ENCODE assay signal across 8 cellular contexts in genomic region chr22:50260801-50261614, GRCh38. TPM values are rescaled to one million over a fixed set of nuclear protein-coding genes. Genes with fewer than 3 reads are reported as not detected.
DNase-seq lines count a peak whose midpoint lies in the region; ATAC-seq and TF ChIP-seq lines count a peak whose summit lies in the region.

No MANE protein-coding gene starts in this region.

- peaks cover 6% of the 10 kb centered on the region for H3K79me2 ChIP-seq in neural cell (replicated peaks; ENCODE audit: insufficient read depth, low read length)

- H3K27ac Mint-ChIP-seq in WTC11 = no peak overlapping the region

- H3K9me3 ChIP-seq in HUES64 (ENCODE audit: insufficient read depth, low read depth, low read length) (no peaks in the 10 kb centered on the region), esophagus squamous epithelium (no peaks in the 10 kb centered on the region), neural cell (ENCODE audit: low read length) (no peaks in the 10 kb centered on the region)

- ATAC-seq in WTC11 = peak; percentile 14
- ATAC-seq in GM21360 (IDR thresholded peaks at IDR 0.05; ENCODE audit: unreplicated experiment) = no peak

- whole genome bisulfite sequencing in HUES64 = under 1% methylated on average over 92 of the region's 92 CpGs
- WGBS in esophagus squamous epithelium, 2 donors = 0% methylated on average over 10 of the region's 92 CpGs; no CpG with 5 or more reads in 1 of the 2 donors

- H3F3A ChIP-seq in neural cell (ENCODE audit: insufficient read depth, low read length, poor library complexity, severe bottlenecking) = no peaks in the 10 kb centered on the region

- peak; percentile 41 for DNase-seq in NCI-H1436 (lab: John Stamatoyannopoulos, UW)
- no peak for DNase-seq in NCI-H1436 treated with DMSO at 0.1 percent for 48 hours (lab: John Stamatoyannopoulos, UW)
- peak; percentile 43 for DNase-seq in WTC11 (ENCODE audit: low spot score)
- DNase-seq in esophagus squamous epithelium (lab: John Stamatoyannopoulos, UW) = no peak
- no peak for DNase-seq in effector CD4-positive, alpha-beta T cell

- H3K9ac ChIP-seq in HUES64 (ENCODE audit: low read depth, low read length) (peak overlapping the region; percentile 55; the same call in 1 of the 2 replicates), neural cell (ENCODE audit: low read length) (peak overlapping the region; percentile 72)

- H3K4me1 Mint-ChIP-seq in WTC11 = peaks cover 8% of the 10 kb centered on the region

- H3K27me3 ChIP-seq in HUES64 (ENCODE audit: insufficient read depth, low read length) = peaks cover 36% of the 10 kb centered on the region
- peaks cover 0 to 69% (median 0%) of the 10 kb centered on the region in 4 donors for H3K27me3 ChIP-seq in esophagus squamous epithelium
- no peaks in the 10 kb centered on the region for H3K27me3 ChIP-seq in neural cell (ENCODE audit: insufficient read depth, low read depth, low read length)

- H3K27ac ChIP-seq in HUES64 (ENCODE audit: low read depth, low read length) = no peak overlapping the region
- H3K27ac ChIP-seq in esophagus squamous epithelium = peak overlapping the region; percentile 39 to 81 (median 65)
- H3K27ac ChIP-seq in neural cell (ENCODE audit: low read length) = peak overlapping the region; percentile 61

- intact Hi-C loops in esophagus squamous epithelium (cut with DNase I) = no loop called here

- CTCF ChIA-PET in WTC11 (lab: Charles Lee) = interaction anchor here (0.6 to 3.7 kb wide), 10 partner anchors 8 to 205 kb away, joined by 3 to 21 read pairs (median 5); partner anchors contain the start of genes DENND6B and HDAC10

- no peaks in the 10 kb centered on the region for H4K20me1 ChIP-seq in neural cell (ENCODE audit: insufficient read depth)

- peak overlapping the region; percentile 54 for H3K4me3 Mint-ChIP-seq in WTC11

- H3K9me3 Mint-ChIP-seq in WTC11 = no peaks in the 10 kb centered on the region

- TF ChIP-seq EP300 in neural cell (conservative IDR thresholded peaks at IDR 0.05; ENCODE audit: poor library complexity, severe bottlenecking) = no peak

- no peak for TF ChIP-seq RAD21 in neural cell (conservative IDR thresholded peaks at IDR 0.05)

- POLR2A ChIA-PET in WTC11 (lab: Charles Lee) = no interaction called here

- no peak overlapping the region for H2AFZ ChIP-seq in neural cell (ENCODE audit: low read depth, low read length)

- peak overlapping the region; percentile 76 for H3K4me2 ChIP-seq in neural cell (ENCODE audit: low read length)

- TF ChIP-seq CTCF in WTC11 (IDR thresholded peaks at IDR 0.05) (no peak), esophagus squamous epithelium (IDR thresholded peaks at IDR 0.05) (no peak), neural cell (IDR thresholded peaks at IDR 0.05; ENCODE audit: poor library complexity, severe bottlenecking) (no peak)

- no peaks in the 10 kb centered on the region for H3K9me2 ChIP-seq in neural cell (ENCODE audit: insufficient read depth, low read length)

- H3K36me3 Mint-ChIP-seq in WTC11 = no peaks in the 10 kb centered on the region

- H3K36me3 ChIP-seq in HUES64 (ENCODE audit: insufficient read depth, low read length) (no peaks in the 10 kb centered on the region), esophagus squamous epithelium (no peaks in the 10 kb centered on the region), neural cell (ENCODE audit: insufficient read depth, low read length) (no peaks in the 10 kb centered on the region)

- H3K27me3 Mint-ChIP-seq in WTC11 (ENCODE audit: low read depth) = peaks cover 16% of the 10 kb centered on the region

- H3K4me1 ChIP-seq in HUES64 (ENCODE audit: insufficient read depth, low read length) = no peaks in the 10 kb centered on the region
- peaks cover 17 to 35% (median 19%) of the 10 kb centered on the region in 3 donors for H3K4me1 ChIP-seq in esophagus squamous epithelium

- no peak for TF ChIP-seq POLR2A in esophagus squamous epithelium (IDR thresholded peaks at IDR 0.05)

- H3K4me3 ChIP-seq in HUES64 (ENCODE audit: low read length) (peak overlapping the region; percentile 60), esophagus squamous epithelium (peak overlapping the region; percentile 31 to 77 (median 51)), neural cell (ENCODE audit: low read length) (peak overlapping the region; percentile 83)

TF ChIP-seq in WTC11, 78 proteins besides CTCF, POLR2A, EP300 and RAD21 (continues in another document):
- TF ChIP-seq USF1 (CRISPR knock-in tag; IDR thresholded peaks at IDR 0.05) = peak; percentile 46; the same call in 1 of the 2 replicates
- TF ChIP-seq ZNF423 (CRISPR knock-in tag; IDR thresholded peaks at IDR 0.05) = 0 out of 2 replicates have a peak, but pooled peaks have one; percentile 3
- 0 out of 2 replicates have a peak, but pooled peaks have one; percentile 14 for TF ChIP-seq TEAD1 (CRISPR knock-in tag; IDR thresholded peaks at IDR 0.05)
- no peak for TF ChIP-seq EMX1 (CRISPR knock-in tag; IDR thresholded peaks at IDR 0.05)
- 0 out of 2 replicates have a peak, but pooled peaks have one; percentile 43 for TF ChIP-seq SMAD3 (CRISPR knock-in tag; IDR thresholded peaks at IDR 0.05; ENCODE audit: borderline replicate concordance)
- no peak for TF ChIP-seq CBFB (CRISPR knock-in tag; IDR thresholded peaks at IDR 0.05; ENCODE audit: low read depth)
- no peak for TF ChIP-seq ELF4 (CRISPR knock-in tag; IDR thresholded peaks at IDR 0.05; ENCODE audit: low read depth)

TF ChIP-seq in neural cell, 6 proteins besides CTCF, POLR2A, EP300 and RAD21:
- peak; percentile 79 for TF ChIP-seq MXI1 (conservative IDR thresholded peaks at IDR 0.05; ENCODE audit: poor library complexity, severe bottlenecking)
- TF ChIP-seq REST (IDR thresholded peaks at IDR 0.05; ENCODE audit: borderline replicate concordance) = no peak
- no peak for TF ChIP-seq EZH2 (IDR thresholded peaks at IDR 0.05; ENCODE audit: borderline replicate concordance, insufficient read depth, low read length, poor library complexity, severe bottlenecking)

RNA-seq across cellular contexts. Expression of gene MAPK12, which starts 0.5 kb away (rescaled TPM):
- polyA plus RNA-seq in HUES64 (2013, experiment 1 of 2) = 12.3 TPM
- polyA plus RNA-seq in HUES64 (2013, experiment 2 of 2) = 11.7 TPM
- total RNA-seq in WTC11 (2021) (26.9 to 31.0 TPM (median 28.8 TPM) in 3 replicates), esophagus squamous epithelium (1 to 10 TPM in 3 of 4 donors, under 1 TPM in 1; 0.19 to 6.9 (median 2.3) TPM)
- 36.7 and 53.3 TPM in 2 replicates for polyA plus RNA-seq in neural cell
- 24.3 and 25.1 TPM in 2 replicates for polyA minus RNA-seq in neural cell

RNA-seq across cellular contexts. Expression of gene MAPK11, which starts 9.2 kb away (rescaled TPM):
- polyA plus RNA-seq in HUES64 (2013, experiment 1 of 2) = 1.1 TPM
- 0.95 TPM for polyA plus RNA-seq in HUES64 (2013, experiment 2 of 2)
- total RNA-seq in WTC11 (2021) = 1.4 to 2.3 TPM (median 1.9 TPM) in 3 replicates
- total RNA-seq in esophagus squamous epithelium = 1 to 10 TPM; 2.4 to 5.7 (median 3.5) TPM
- polyA plus RNA-seq in neural cell = 36.3 and 55.0 TPM in 2 replicates
- polyA minus RNA-seq in neural cell = 11.2 and 15.3 TPM in 2 replicates

RNA-seq across cellular contexts. Expression of gene HDAC10, which starts 9.9 kb away (rescaled TPM):
- 11.0 TPM for polyA plus RNA-seq in HUES64 (2013, experiment 1 of 2)
- polyA plus RNA-seq in HUES64 (2013, experiment 2 of 2) = 11.8 TPM
- total RNA-seq in WTC11 (2021) (31.9 to 40.9 TPM (median 38.2 TPM) in 3 replicates), esophagus squamous epithelium (10 to 100 TPM; 18.2 to 46.3 (median 35.6) TPM)
- polyA plus RNA-seq in neural cell = 39.1 and 40.5 TPM in 2 replicates
- polyA minus RNA-seq in neural cell = 28.7 and 29.2 TPM in 2 replicates

RNA-seq across cellular contexts. Expression of gene TUBGCP6, which starts 16.2 kb away (rescaled TPM):
- 15.8 TPM for polyA plus RNA-seq in HUES64 (2013, experiment 1 of 2)
- polyA plus RNA-seq in HUES64 (2013, experiment 2 of 2) = 16.8 TPM
- total RNA-seq in WTC11 (2021) = 36.3 to 45.4 TPM (median 40.8 TPM) in 3 replicates
- 10 to 100 TPM; 20.3 to 44.3 (median 32.2) TPM for total RNA-seq in esophagus squamous epithelium
- 74.5 and 89.1 TPM in 2 replicates for polyA plus RNA-seq in neural cell
- polyA minus RNA-seq in neural cell = 58.4 and 60.8 TPM in 2 replicates

RNA-seq across cellular contexts. Expression of gene PLXNB2, which starts 46.4 kb away (rescaled TPM):
- polyA plus RNA-seq in HUES64 (2013, experiment 1 of 2) = 44.5 TPM
- 48.0 TPM for polyA plus RNA-seq in HUES64 (2013, experiment 2 of 2)
- total RNA-seq in WTC11 (2021) (110 to 113 TPM (median 111 TPM) in 3 replicates), esophagus squamous epithelium (100 to 1,000 TPM in 3 of 4 donors, 10 to 100 TPM in 1; 80.9 to 231 (median 129) TPM)
- 38.6 and 57.4 TPM in 2 replicates for polyA plus RNA-seq in neural cell
- 61.9 and 76.2 TPM in 2 replicates for polyA minus RNA-seq in neural cell

Comparison
In these comparisons a context has a peak if more than half of its experiments do, and no peak if none do; other contexts are left out.
1. DNase-seq: peak in NCI-H1436 (single experiment) and WTC11 (single experiment); none in NCI-H1436 treated with DMSO at 0.1 percent for 48 hours (single experiment), esophagus squamous epithelium (single experiment) and effector CD4-positive, alpha-beta T cell (single experiment).
2. Peak in every context shown above with its lines, with median percentiles within 50 percentile points of each other: H3K4me3 ChIP-seq.